In genomic region chr9:130665431-130666392, GRCh38 we compare ENCODE assay signal across 13 cellular contexts. TPM values are rescaled to one million over a fixed set of nuclear protein-coding genes. Genes with fewer than 3 reads are reported as not detected.
A peak's percentile ranks its signal among the peaks of the same experiment; 100 is the strongest.
DNase-seq lines count a peak whose midpoint lies in the region; ATAC-seq lines count a peak whose summit lies in the region.
"Had no signal": no experiment of that assay in that cellular context is flagged by ENCODE, and none has a peak within 500 bp of the region (broad histone marks: within the 10 kb centered on the region; RNA-seq: fewer than 3 reads in every experiment).

No MANE protein-coding gene starts in this region.

- no peak overlapping the region for H4K8ac ChIP-seq in mesendoderm (ENCODE audit: low read depth, low read length)

- no peaks in the 10 kb centered on the region for H3K79me1 ChIP-seq in mesendoderm (ENCODE audit: low read length)

- no peaks in the 10 kb centered on the region for H3K36me3 ChIP-seq in CD4-positive, CD25-positive, alpha-beta regulatory T cell (ENCODE audit: control insufficient read depth, insufficient read depth, low read length)
- H3K36me3 ChIP-seq in ES-I3 (ENCODE audit: insufficient read depth, low read length) (no peaks in the 10 kb centered on the region), mesendoderm (ENCODE audit: control insufficient read depth, insufficient read depth, low read length) (no peaks in the 10 kb centered on the region)
- H3K36me3 ChIP-seq: adrenal gland, lower lobe of right lung, spleen had no signal

- no CpG with 5 or more reads among the region's 61 CpGs for WGBS in mesendoderm (ENCODE audit: extremely low coverage, insufficient coverage, low lambda C conversion rate)

- peak overlapping the region in 3 of 4 donors; percentile 15 to 77 (median 51) for H3K4me3 Mint-ChIP-seq in CD4-positive, CD25-positive, alpha-beta regulatory T cell
- H3K4me3 Mint-ChIP-seq in activated naive CD8-positive, alpha-beta T cell, result peak overlapping the region; percentile 56

- H3K9me3 ChIP-seq in CD4-positive, CD25-positive, alpha-beta regulatory T cell (ENCODE audit: control insufficient read depth in 2 of 2, low read length in 2 of 2), result no peaks in the 10 kb centered on the region
- no peaks in the 10 kb centered on the region for H3K9me3 ChIP-seq in ES-I3 (ENCODE audit: control insufficient read depth, insufficient read depth, low read length)
- H3K9me3 ChIP-seq: adrenal gland, lower lobe of right lung, spleen had no signal

- peaks cover 72% of the 10 kb centered on the region for H3K27me3 Mint-ChIP-seq in CD4-positive, CD25-positive, alpha-beta regulatory T cell
- peaks cover 16% of the 10 kb centered on the region for H3K27me3 Mint-ChIP-seq in activated naive CD8-positive, alpha-beta T cell

- no peak overlapping the region for H3K4ac ChIP-seq in mesendoderm (ENCODE audit: low read depth, low read length)

- no peaks in the 10 kb centered on the region for H3K9me3 Mint-ChIP-seq in CD4-positive, CD25-positive, alpha-beta regulatory T cell
- H3K9me3 Mint-ChIP-seq in activated naive CD8-positive, alpha-beta T cell (ENCODE audit: low read depth), result no peaks in the 10 kb centered on the region

- peak overlapping the region in 1 of 3 donors; percentile 79 for H3K27ac Mint-ChIP-seq in CD4-positive, CD25-positive, alpha-beta regulatory T cell
- H3K27ac Mint-ChIP-seq in activated naive CD8-positive, alpha-beta T cell, result no peak overlapping the region

- ATAC-seq in CD4-positive, CD25-positive, alpha-beta regulatory T cell (ENCODE audit: low read depth in 2 of 2), result no peak
- no peak for ATAC-seq in esophagus mucosa
- ATAC-seq: lower lobe of right lung had no signal

- H2BK120ac ChIP-seq in mesendoderm (ENCODE audit: low read depth, low read length), result no peak overlapping the region

- no peaks in the 10 kb centered on the region for H3K79me2 ChIP-seq in mesendoderm (ENCODE audit: control insufficient read depth, insufficient read depth, low read length)

- H3K9ac ChIP-seq in ES-I3 (ENCODE audit: low read depth, low read length) (peak overlapping the region; percentile 32; the same call in 1 of the 2 replicates), mesendoderm (ENCODE audit: low read length) (no peak overlapping the region)

- no peak overlapping the region for H4K5ac ChIP-seq in mesendoderm (ENCODE audit: low read length)

- H3K27me3 ChIP-seq in CD4-positive, CD25-positive, alpha-beta regulatory T cell (ENCODE audit: control insufficient read depth, insufficient read depth, low read length), result peaks cover 16% of the 10 kb centered on the region
- H3K27me3 ChIP-seq in mesendoderm (ENCODE audit: insufficient read depth, low read length, poor library complexity), result peaks cover 75% of the 10 kb centered on the region

- no peak overlapping the region for H3K56ac ChIP-seq in mesendoderm (ENCODE audit: low read length)

- H3K4me1 Mint-ChIP-seq in CD4-positive, CD25-positive, alpha-beta regulatory T cell, result peaks cover 0 to 29% (median 10%) of the 10 kb centered on the region in 4 donors
- peaks cover 25% of the 10 kb centered on the region for H3K4me1 Mint-ChIP-seq in activated naive CD8-positive, alpha-beta T cell (ENCODE audit: low read depth)

- no peaks in the 10 kb centered on the region for H3K36me3 Mint-ChIP-seq in CD4-positive, CD25-positive, alpha-beta regulatory T cell
- H3K36me3 Mint-ChIP-seq in activated naive CD8-positive, alpha-beta T cell, result no peaks in the 10 kb centered on the region

- H3K4me1 ChIP-seq in CD4-positive, CD25-positive, alpha-beta regulatory T cell (ENCODE audit: control insufficient read depth, insufficient read depth, low read length, poor library complexity, severe bottlenecking), result peaks cover 54% of the 10 kb centered on the region
- H3K4me1 ChIP-seq in ES-I3 (ENCODE audit: insufficient read depth, low read length) (no peaks in the 10 kb centered on the region; the same call in 1 of the 2 replicates), mesendoderm (ENCODE audit: control insufficient read depth, low read depth, low read length) (no peaks in the 10 kb centered on the region)

- no peak overlapping the region for H3K4me2 ChIP-seq in mesendoderm (ENCODE audit: low read length)

- H2BK15ac ChIP-seq in mesendoderm (replicated peaks; ENCODE audit: low read depth), result no peak overlapping the region

- H3K27ac ChIP-seq in CD4-positive, CD25-positive, alpha-beta regulatory T cell (ENCODE audit: insufficient read depth, low read length, poor library complexity, severe bottlenecking), result no peak overlapping the region
- H3K27ac ChIP-seq in mesendoderm (ENCODE audit: low read depth, low read length), result no peak overlapping the region
- H3K27ac ChIP-seq: adrenal gland, lower lobe of right lung, spleen had no signal

- no peak overlapping the region for H2BK5ac ChIP-seq in mesendoderm (ENCODE audit: low read length)

- no peak overlapping the region for H2AK5ac ChIP-seq in mesendoderm (ENCODE audit: low read length)

- H3K23ac ChIP-seq in mesendoderm (ENCODE audit: low read length), result peak overlapping the region; percentile 66

- no peak overlapping the region for H3K4me3 ChIP-seq in CD4-positive, CD25-positive, alpha-beta regulatory T cell (ENCODE audit: low read depth, low read length)
- no peak overlapping the region for H3K4me3 ChIP-seq in mesendoderm (ENCODE audit: low read length)
- H3K4me3 ChIP-seq: adrenal gland, lower lobe of right lung had no signal

- H3K18ac ChIP-seq in mesendoderm (ENCODE audit: low read length), result no peak overlapping the region

- DNase-seq in CD4-positive, CD25-positive, alpha-beta regulatory T cell, result no peak
- DNase-seq in mesendoderm, result peak; percentile 31
- DNase-seq in stimulated activated CD4-positive, alpha-beta T cell treated with anti-CD3 and anti-CD28 coated beads, Interleukin-4, amount 100 ng/mL, for 24 hours, result no peak
- no peak for DNase-seq in NCI-H510A treated with DMSO at 0.1 percent for 48 hours (lab: John Stamatoyannopoulos, UW)
- no peak for DNase-seq in ureter (ENCODE audit: low spot score)
- DNase-seq: adrenal gland; DMS79; lower lobe of right lung; NK-92 treated with Interleukin-12 subunit alpha and Interleukin-12 subunit beta, amount 100 ng/mL, for 24 hours; spleen had no signal

RNA-seq across cellular contexts. Expression of gene PRDM12, which starts 1.3 kb away (rescaled TPM):
- not detected for total RNA-seq in CD4-positive, CD25-positive, alpha-beta regulatory T cell
- under 1 TPM in 1 of 4 donors, not detected in 3; 0.10 TPM for polyA plus RNA-seq in CD4-positive, CD25-positive, alpha-beta regulatory T cell
- polyA plus RNA-seq in mesendoderm (2013, experiment 1 of 2), result 0.01 TPM
- 0.01 TPM for polyA plus RNA-seq in mesendoderm (2013, experiment 2 of 2)
- total RNA-seq in esophagus mucosa, result not detected
- 0.21 TPM for total RNA-seq in ureter
- total RNA-seq: lower lobe of right lung, spleen had no signal

RNA-seq across cellular contexts. Expression of gene EXOSC2, which starts 27.9 kb away (rescaled TPM):
- total RNA-seq in CD4-positive, CD25-positive, alpha-beta regulatory T cell, result 47.1 TPM
- 10 to 100 TPM; 24.1 to 30.0 (median 28.5) TPM for polyA plus RNA-seq in CD4-positive, CD25-positive, alpha-beta regulatory T cell
- polyA plus RNA-seq in mesendoderm (2013, experiment 1 of 2), result 35.1 TPM
- polyA plus RNA-seq in mesendoderm (2013, experiment 2 of 2), result 35.8 TPM
- total RNA-seq in esophagus mucosa, result 19.6 TPM
- total RNA-seq in ureter, result 29.7 TPM
